15 cellular contexts compared by ENCODE assay signal in the genomic region with DNA sequence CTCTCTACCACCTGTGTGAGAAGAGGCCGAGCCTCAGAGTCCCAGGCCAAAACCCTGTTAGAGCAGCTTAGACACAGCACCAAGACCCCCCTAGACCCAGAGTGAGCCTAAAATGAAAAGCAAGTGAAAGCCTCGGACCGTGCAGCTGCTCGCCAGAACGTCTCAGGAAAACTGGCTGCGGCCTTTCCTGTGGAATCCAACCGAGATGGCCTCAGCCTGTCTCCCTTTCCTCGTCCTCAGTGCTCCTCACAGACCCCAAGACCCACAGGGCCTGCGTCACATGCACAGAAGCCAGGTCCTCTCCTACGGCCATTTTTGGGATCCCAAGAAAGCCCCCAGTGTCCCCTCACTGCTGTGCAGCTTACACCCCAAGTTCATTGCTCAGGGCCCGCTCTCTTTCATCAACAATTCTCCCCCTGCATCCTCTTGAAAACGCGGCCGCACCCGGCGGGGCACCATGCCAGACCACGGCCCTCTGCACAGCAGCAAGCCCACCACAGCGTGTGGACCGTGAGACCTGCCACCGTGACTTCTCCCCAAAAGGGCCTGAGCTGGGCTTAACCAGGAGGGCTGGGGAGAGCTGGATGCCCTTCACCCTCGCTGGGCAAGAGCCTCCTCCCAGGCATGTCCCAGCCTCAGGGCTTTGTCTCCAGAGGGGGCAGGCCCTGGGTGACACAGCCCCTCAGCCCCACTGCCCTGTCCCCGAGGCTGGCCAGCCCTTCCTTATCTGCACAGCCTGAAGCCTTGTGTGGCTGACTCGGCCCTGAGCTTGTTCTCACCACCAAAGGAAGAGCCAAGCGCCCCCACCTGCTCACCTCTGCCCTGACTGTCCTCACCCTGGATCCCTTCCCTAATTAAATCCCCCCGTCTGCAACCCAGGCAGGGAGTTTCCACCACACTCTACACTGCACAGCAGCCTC.
"Had no signal": no experiment of that assay in that cellular context is flagged by ENCODE, and none has a peak within 500 bp of the region (broad histone marks: within the 10 kb centered on the region; RNA-seq: fewer than 3 reads in every experiment).

No MANE protein-coding gene starts in this region.

- H3K4me1 ChIP-seq: esophagus muscularis mucosa, left lung, psoas muscle, sigmoid colon, thyroid gland had no signal

- H3K27me3 ChIP-seq: cardiac muscle cell, hepatocyte, sigmoid colon, thyroid gland had no signal

- H3K4me3 ChIP-seq: cardiac muscle cell, esophagus muscularis mucosa, hepatocyte, left lung, psoas muscle, sigmoid colon, thyroid gland had no signal

- H3K27ac Mint-ChIP-seq: memory B cell had no signal

- H3K36me3 ChIP-seq: cardiac muscle cell, esophagus muscularis mucosa, left lung, sigmoid colon, thyroid gland had no signal

- H3K4me3 Mint-ChIP-seq: memory B cell; naive thymus-derived CD8-positive, alpha-beta T cell had no signal

- H3K36me3 Mint-ChIP-seq: memory B cell; naive thymus-derived CD8-positive, alpha-beta T cell had no signal

- H3K4me1 Mint-ChIP-seq: naive thymus-derived CD8-positive, alpha-beta T cell had no signal

- H3K9me3 ChIP-seq: esophagus muscularis mucosa, left lung, psoas muscle, sigmoid colon, thyroid gland had no signal

- ATAC-seq: left lung; naive thymus-derived CD8-positive, alpha-beta T cell; psoas muscle had no signal

- H3K27ac ChIP-seq: cardiac muscle cell, esophagus muscularis mucosa, hepatocyte, left lung, psoas muscle, sigmoid colon, thyroid gland had no signal

- DNase-seq: activated CD4-positive, alpha-beta T cell treated with anti-CD3 and anti-CD28 coated beads, Interleukin-2, amount 50 U/mL, for 1 hour; activated naive CD4-positive, alpha-beta T cell; activated T-cell treated with anti-CD3 and anti-CD28 coated beads for 4 hours; islet precursor cell; left lung; naive thymus-derived CD8-positive, alpha-beta T cell; nucleus accumbens; psoas muscle; sigmoid colon; stimulated activated CD4-positive, alpha-beta T cell treated with anti-CD3 and anti-CD28 coated beads, Interleukin-2, amount 100 ng/mL, for 24 hours; thyroid gland had no signal
